Comparison of ENCODE assay signal across 1 cellular context in genomic region chrY:15455133-15455937, GRCh38.
A peak's percentile ranks its signal among the peaks of the same experiment; 100 is the strongest.
TF ChIP-seq lines count a peak whose summit lies in the region.

No MANE protein-coding gene starts in this region.

TF ChIP-seq in HepG2, 621 proteins besides CTCF, POLR2A, EP300 and RAD21 (continued from another document):
- TF ChIP-seq, protein P1, sequence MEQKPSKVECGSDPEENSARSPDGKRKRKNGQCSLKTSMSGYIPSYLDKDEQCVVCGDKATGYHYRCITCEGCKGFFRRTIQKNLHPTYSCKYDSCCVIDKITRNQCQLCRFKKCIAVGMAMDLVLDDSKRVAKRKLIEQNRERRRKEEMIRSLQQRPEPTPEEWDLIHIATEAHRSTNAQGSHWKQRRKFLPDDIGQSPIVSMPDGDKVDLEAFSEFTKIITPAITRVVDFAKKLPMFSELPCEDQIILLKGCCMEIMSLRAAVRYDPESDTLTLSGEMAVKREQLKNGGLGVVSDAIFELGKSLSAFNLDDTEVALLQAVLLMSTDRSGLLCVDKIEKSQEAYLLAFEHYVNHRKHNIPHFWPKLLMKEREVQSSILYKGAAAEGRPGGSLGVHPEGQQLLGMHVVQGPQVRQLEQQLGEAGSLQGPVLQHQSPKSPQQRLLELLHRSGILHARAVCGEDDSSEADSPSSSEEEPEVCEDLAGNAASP (CRISPR knock-in tag; IDR thresholded peaks at IDR 0.05; ENCODE audit: borderline replicate concordance) = peak; percentile 48; the same call in 1 of the 2 replicates
- TF ChIP-seq ZNF281 (CRISPR knock-in tag; IDR thresholded peaks at IDR 0.05; ENCODE audit: borderline replicate concordance) = peak; percentile 26; the same call in 1 of the 2 replicates
- no peak for TF ChIP-seq WIZ (CRISPR knock-in tag; IDR thresholded peaks at IDR 0.05)
- peak; percentile 82 for TF ChIP-seq HHEX (CRISPR knock-in tag; IDR thresholded peaks at IDR 0.05)
- peak; percentile 92 for TF ChIP-seq BCL6 (CRISPR knock-in tag; IDR thresholded peaks at IDR 0.05)
- TF ChIP-seq, protein P2, sequence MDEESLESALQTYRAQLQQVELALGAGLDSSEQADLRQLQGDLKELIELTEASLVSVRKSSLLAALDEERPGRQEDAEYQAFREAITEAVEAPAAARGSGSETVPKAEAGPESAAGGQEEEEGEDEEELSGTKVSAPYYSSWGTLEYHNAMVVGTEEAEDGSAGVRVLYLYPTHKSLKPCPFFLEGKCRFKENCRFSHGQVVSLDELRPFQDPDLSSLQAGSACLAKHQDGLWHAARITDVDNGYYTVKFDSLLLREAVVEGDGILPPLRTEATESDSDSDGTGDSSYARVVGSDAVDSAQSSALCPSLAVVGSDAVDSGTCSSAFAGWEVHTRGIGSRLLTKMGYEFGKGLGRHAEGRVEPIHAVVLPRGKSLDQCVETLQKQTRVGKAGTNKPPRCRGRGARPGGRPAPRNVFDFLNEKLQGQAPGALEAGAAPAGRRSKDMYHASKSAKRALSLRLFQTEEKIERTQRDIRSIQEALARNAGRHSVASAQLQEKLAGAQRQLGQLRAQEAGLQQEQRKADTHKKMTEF (CRISPR knock-in tag; IDR thresholded peaks at IDR 0.05) = peak; percentile 53; the same call in 1 of the 2 replicates
- TF ChIP-seq, protein P3, sequence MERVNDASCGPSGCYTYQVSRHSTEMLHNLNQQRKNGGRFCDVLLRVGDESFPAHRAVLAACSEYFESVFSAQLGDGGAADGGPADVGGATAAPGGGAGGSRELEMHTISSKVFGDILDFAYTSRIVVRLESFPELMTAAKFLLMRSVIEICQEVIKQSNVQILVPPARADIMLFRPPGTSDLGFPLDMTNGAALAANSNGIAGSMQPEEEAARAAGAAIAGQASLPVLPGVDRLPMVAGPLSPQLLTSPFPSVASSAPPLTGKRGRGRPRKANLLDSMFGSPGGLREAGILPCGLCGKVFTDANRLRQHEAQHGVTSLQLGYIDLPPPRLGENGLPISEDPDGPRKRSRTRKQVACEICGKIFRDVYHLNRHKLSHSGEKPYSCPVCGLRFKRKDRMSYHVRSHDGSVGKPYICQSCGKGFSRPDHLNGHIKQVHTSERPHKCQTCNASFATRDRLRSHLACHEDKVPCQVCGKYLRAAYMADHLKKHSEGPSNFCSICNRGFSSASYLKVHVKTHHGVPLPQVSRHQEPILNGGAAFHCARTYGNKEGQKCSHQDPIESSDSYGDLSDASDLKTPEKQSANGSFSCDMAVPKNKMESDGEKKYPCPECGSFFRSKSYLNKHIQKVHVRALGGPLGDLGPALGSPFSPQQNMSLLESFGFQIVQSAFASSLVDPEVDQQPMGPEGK (CRISPR knock-in tag; IDR thresholded peaks at IDR 0.05) = 0 out of 2 replicates have a peak, but pooled peaks have one; percentile 55
